Comparison of ENCODE assay signal across 9 cellular contexts in genomic region chr7:21767300-21767900, GRCh38.
DNase-seq lines count a peak whose midpoint lies in the region; ATAC-seq and TF ChIP-seq lines count a peak whose summit lies in the region.
"Had no signal": no experiment of that assay in that cellular context is flagged by ENCODE, and none has a peak within 500 bp of the region (broad histone marks: within the 10 kb centered on the region; RNA-seq: fewer than 3 reads in every experiment).

No MANE protein-coding gene starts in this region.

- H3K9me3 Mint-ChIP-seq in progenitor cell of endocrine pancreas (ENCODE audit: low read depth): no peaks in the 10 kb centered on the region
- H3K9me3 Mint-ChIP-seq: T-cell had no signal

- H3K4me1 ChIP-seq in gastroesophageal sphincter: peaks cover 0 to 17% (median 4%) of the 10 kb centered on the region in 3 donors

- no peak for TF ChIP-seq POLR2A in gastroesophageal sphincter (IDR thresholded peaks at IDR 0.05)

- H3K9me3 ChIP-seq in gastroesophageal sphincter: no peaks in the 10 kb centered on the region

- DNase-seq in COLO829 (ENCODE audit: low spot score) (peak; percentile 61), NCI-H2227 treated with DMSO at 0.1 percent for 48 hours (lab: John Stamatoyannopoulos, UW) (peak; percentile 65), progenitor cell of endocrine pancreas (ENCODE audit: low spot score, unreplicated experiment) (peak; percentile 40), cortex of kidney (lab: John Stamatoyannopoulos, UW) (no peak)
- DNase-seq in activated CD4-positive, alpha-beta T cell treated with anti-CD3 and anti-CD28 coated beads, Interleukin-2, amount 50 U/mL, for 1 hour: peak; percentile 4

- no peak overlapping the region for H3K27ac ChIP-seq in gastroesophageal sphincter

- H3K36me3 ChIP-seq in gastroesophageal sphincter: no peaks in the 10 kb centered on the region

- no peak overlapping the region for H3K27ac Mint-ChIP-seq in progenitor cell of endocrine pancreas
- H3K27ac Mint-ChIP-seq: T-cell had no signal

- ATAC-seq in GM18909 (IDR thresholded peaks at IDR 0.05; ENCODE audit: poor library complexity, unreplicated experiment): peak; percentile 71
- peak; percentile 79 for ATAC-seq in HG03378 (IDR thresholded peaks at IDR 0.05; ENCODE audit: unreplicated experiment)
- peak; percentile 70 for ATAC-seq in gastroesophageal sphincter
- ATAC-seq: T-cell had no signal

- no peak overlapping the region for H3K4me3 Mint-ChIP-seq in progenitor cell of endocrine pancreas (ENCODE audit: low read depth)
- H3K4me3 Mint-ChIP-seq: T-cell had no signal

- TF ChIP-seq EP300 in gastroesophageal sphincter (IDR thresholded peaks at IDR 0.05): no peak

- no peaks in the 10 kb centered on the region for H3K27me3 ChIP-seq in gastroesophageal sphincter

- WGBS in gastroesophageal sphincter (ENCODE audit: low coverage in 1 of 2), 2 donors: 18 to 32% methylated on average over 6 of the region's 6 CpGs

- H3K4me1 Mint-ChIP-seq in progenitor cell of endocrine pancreas (ENCODE audit: low read depth): peaks cover 30% of the 10 kb centered on the region

- H3K36me3 Mint-ChIP-seq in progenitor cell of endocrine pancreas (ENCODE audit: insufficient read depth): no peaks in the 10 kb centered on the region
- H3K36me3 Mint-ChIP-seq: T-cell had no signal

- H3K4me3 ChIP-seq in gastroesophageal sphincter: no peak overlapping the region

- TF ChIP-seq CTCF in gastroesophageal sphincter (IDR thresholded peaks at IDR 0.05): peak in 3 of 4 experiments; percentile 26 to 37 (median 30)
- TF ChIP-seq CTCF in progenitor cell of endocrine pancreas (IDR thresholded peaks at IDR 0.05; ENCODE audit: unreplicated experiment): peak; percentile 77

- peaks cover 30% of the 10 kb centered on the region for H3K27me3 Mint-ChIP-seq in progenitor cell of endocrine pancreas
- H3K27me3 Mint-ChIP-seq: T-cell had no signal
